1 cellular context compared by ENCODE assay signal in genomic region chr6:35023091-35023490, GRCh38.
TF ChIP-seq lines count a peak whose summit lies in the region.

No MANE protein-coding gene starts in this region.

TF ChIP-seq in H1, 55 proteins besides CTCF, POLR2A, EP300 and RAD21:
- TF ChIP-seq RFX5 (IDR thresholded peaks at IDR 0.05; ENCODE audit: borderline replicate concordance, low read depth, low read length) (no peak), SP4 (IDR thresholded peaks at IDR 0.05; ENCODE audit: low read length) (no peak), CBX8 (IDR thresholded peaks at IDR 0.05; ENCODE audit: borderline replicate concordance, low read depth, low read length) (no peak), BCL11A (IDR thresholded peaks at IDR 0.05; ENCODE audit: low read depth in 2 of 2, low read length in 2 of 2) (no peak), MAFK (IDR thresholded peaks at IDR 0.05; ENCODE audit: low read depth, low read length) (no peak), KDM1A (IDR thresholded peaks at IDR 0.05; ENCODE audit: borderline replicate concordance, low read length) (no peak), POLR2AphosphoS5 (IDR thresholded peaks at IDR 0.05; ENCODE audit: low read depth, low read length) (no peak)
TF ChIP-seq in H1: peak in this region for 0.
